In genomic region chr7:101687791-101688182, GRCh38 we compare ENCODE assay signal across 18 cellular contexts. TPM values are rescaled to one million over a fixed set of nuclear protein-coding genes. Genes with fewer than 3 reads are reported as not detected.
DNase-seq lines count a peak whose midpoint lies in the region; ATAC-seq and TF ChIP-seq lines count a peak whose summit lies in the region.
"Had no signal": no experiment of that assay in that cellular context is flagged by ENCODE, and none has a peak within 500 bp of the region (broad histone marks: within the 10 kb centered on the region; RNA-seq: fewer than 3 reads in every experiment).

No MANE protein-coding gene starts in this region.

- H3K9me2 ChIP-seq in MM.1S (replicated peaks; ENCODE audit: insufficient read depth, low read length): no peaks in the 10 kb centered on the region

- peak overlapping the region; percentile 82 for H3K4me2 ChIP-seq in MM.1S (ENCODE audit: low read depth, low read length)

- H3K27me3 ChIP-seq in MM.1S (replicated peaks; ENCODE audit: insufficient read depth, low read length) (no peaks in the 10 kb centered on the region), esophagus muscularis mucosa (peaks cover 0 to 11% (median 0%) of the 10 kb centered on the region in 4 donors), rectal smooth muscle tissue (ENCODE audit: control insufficient read depth, insufficient read depth, low read length) (no peaks in the 10 kb centered on the region)
- H3K27me3 ChIP-seq: transverse colon had no signal

- H3K27ac ChIP-seq in MM.1S (ENCODE audit: low read length) (no peak overlapping the region), esophagus muscularis mucosa (replicated peaks in 1 of 4) (no peak overlapping the region), rectal smooth muscle tissue (ENCODE audit: low read depth, low read length) (no peak overlapping the region)
- H3K27ac ChIP-seq: transverse colon had no signal

- H3K27me3 Mint-ChIP-seq in activated naive CD8-positive, alpha-beta T cell: no peaks in the 10 kb centered on the region
- peaks cover 4% of the 10 kb centered on the region for H3K27me3 Mint-ChIP-seq in activated naive CD8-positive, alpha-beta T cell treated with anti-CD3 and anti-CD28 coated beads, Interleukin-2, amount 50 U/mL, for 24 hours

- H3K9ac ChIP-seq in MM.1S (ENCODE audit: low read length) (peak overlapping the region; percentile 70), rectal smooth muscle tissue (ENCODE audit: low read length) (no peak overlapping the region)

- no peak for TF ChIP-seq EP300 in esophagus muscularis mucosa (IDR thresholded peaks at IDR 0.05)

- H3K27ac Mint-ChIP-seq in activated naive CD8-positive, alpha-beta T cell: peak overlapping the region; percentile 10
- no peak overlapping the region for H3K27ac Mint-ChIP-seq in activated naive CD8-positive, alpha-beta T cell treated with anti-CD3 and anti-CD28 coated beads, Interleukin-2, amount 50 U/mL, for 24 hours
- H3K27ac Mint-ChIP-seq: activated naive CD8-positive, alpha-beta T cell treated with anti-CD3 and anti-CD28 coated beads for 36 hours; activated T-cell treated with anti-CD3 and anti-CD28 coated beads, Interleukin-2, amount 50 U/mL, for 24 hours; endodermal cell had no signal

- H3K4me1 ChIP-seq in MM.1S (ENCODE audit: low read length) (peaks cover 3% of the 10 kb centered on the region; the same call in 1 of the 2 replicates), esophagus muscularis mucosa (peaks cover 10 to 14% (median 13%) of the 10 kb centered on the region in 4 donors), rectal smooth muscle tissue (ENCODE audit: control insufficient read depth, insufficient read depth, low read length) (no peaks in the 10 kb centered on the region)

- H2AFZ ChIP-seq in MM.1S (ENCODE audit: low read length): peak overlapping the region; percentile 96

- TF ChIP-seq CTCF in MM.1S (IDR thresholded peaks at IDR 0.05; ENCODE audit: low read length) (no peak), esophagus muscularis mucosa (IDR thresholded peaks at IDR 0.05) (no peak)

- H4K20me1 ChIP-seq in MM.1S (ENCODE audit: insufficient read depth, low read length): no peaks in the 10 kb centered on the region

- no peak for TF ChIP-seq POLR2A in esophagus muscularis mucosa (IDR thresholded peaks at IDR 0.05; ENCODE audit: low read depth)

- H3K9me3 ChIP-seq in MM.1S (replicated peaks; ENCODE audit: insufficient read depth, low read length) (no peaks in the 10 kb centered on the region), esophagus muscularis mucosa (no peaks in the 10 kb centered on the region)
- H3K9me3 ChIP-seq: transverse colon had no signal

- no peaks in the 10 kb centered on the region for H3K4me1 Mint-ChIP-seq in activated naive CD8-positive, alpha-beta T cell (ENCODE audit: low read depth)
- H3K4me1 Mint-ChIP-seq in activated naive CD8-positive, alpha-beta T cell treated with anti-CD3 and anti-CD28 coated beads, Interleukin-2, amount 50 U/mL, for 24 hours: no peaks in the 10 kb centered on the region

- no peaks in the 10 kb centered on the region for H3F3A ChIP-seq in MM.1S (ENCODE audit: insufficient read depth, low read length)

- 64% methylated on average over 3 of the region's 3 CpGs for WGBS in esophagus muscularis mucosa

- no peaks in the 10 kb centered on the region for H3K79me2 ChIP-seq in MM.1S (ENCODE audit: low read length)

- H3K36me3 Mint-ChIP-seq in activated naive CD8-positive, alpha-beta T cell: no peaks in the 10 kb centered on the region
- H3K36me3 Mint-ChIP-seq in activated naive CD8-positive, alpha-beta T cell treated with anti-CD3 and anti-CD28 coated beads, Interleukin-2, amount 50 U/mL, for 24 hours (ENCODE audit: low read depth): no peaks in the 10 kb centered on the region
- H3K36me3 Mint-ChIP-seq: activated naive CD8-positive, alpha-beta T cell treated with anti-CD3 and anti-CD28 coated beads for 36 hours; CD4-positive, alpha-beta memory T cell had no signal

- no peak overlapping the region for H3K4me3 Mint-ChIP-seq in activated naive CD8-positive, alpha-beta T cell
- H3K4me3 Mint-ChIP-seq in activated naive CD8-positive, alpha-beta T cell treated with anti-CD3 and anti-CD28 coated beads, Interleukin-2, amount 50 U/mL, for 24 hours: no peak overlapping the region
- H3K4me3 Mint-ChIP-seq: activated naive CD8-positive, alpha-beta T cell treated with anti-CD3 and anti-CD28 coated beads for 36 hours; activated T-cell treated with anti-CD3 and anti-CD28 coated beads, Interleukin-2, amount 50 U/mL, for 24 hours; CD4-positive, alpha-beta memory T cell; endodermal cell; neural crest cell had no signal

- H3K36me3 ChIP-seq in MM.1S (replicated peaks; ENCODE audit: insufficient read depth, low read length) (no peaks in the 10 kb centered on the region), esophagus muscularis mucosa (no peaks in the 10 kb centered on the region), rectal smooth muscle tissue (ENCODE audit: control insufficient read depth, insufficient read depth, low read length) (no peaks in the 10 kb centered on the region)
- H3K36me3 ChIP-seq: transverse colon had no signal

- peak overlapping the region; percentile 46 for H3K4me3 ChIP-seq in MM.1S (ENCODE audit: low read length)
- peak overlapping the region in 3 of 4 donors; percentile 37 to 48 (median 38) for H3K4me3 ChIP-seq in esophagus muscularis mucosa
- peak overlapping the region; percentile 42 for H3K4me3 ChIP-seq in rectal smooth muscle tissue (ENCODE audit: low read length)
- H3K4me3 ChIP-seq: lung had no signal

- H3K9me3 Mint-ChIP-seq in activated naive CD8-positive, alpha-beta T cell (ENCODE audit: low read depth): no peaks in the 10 kb centered on the region
- no peaks in the 10 kb centered on the region for H3K9me3 Mint-ChIP-seq in activated naive CD8-positive, alpha-beta T cell treated with anti-CD3 and anti-CD28 coated beads, Interleukin-2, amount 50 U/mL, for 24 hours
- H3K9me3 Mint-ChIP-seq: activated naive CD8-positive, alpha-beta T cell treated with anti-CD3 and anti-CD28 coated beads for 36 hours; activated T-cell treated with anti-CD3 and anti-CD28 coated beads, Interleukin-2, amount 50 U/mL, for 24 hours; endodermal cell; neural crest cell had no signal

- no peak for ATAC-seq in activated naive CD8-positive, alpha-beta T cell treated with anti-CD3 and anti-CD28 coated beads, Interleukin-2, amount 50 U/mL, for 24 hours
- ATAC-seq in HG02798 (IDR thresholded peaks at IDR 0.05; ENCODE audit: poor library complexity, unreplicated experiment) (no peak), HG03457 (IDR thresholded peaks at IDR 0.05; ENCODE audit: unreplicated experiment) (no peak)

- no peak for DNase-seq in activated naive CD8-positive, alpha-beta T cell treated with anti-CD3 and anti-CD28 coated beads, Interleukin-2, amount 50 U/mL, for 24 hours
- DNase-seq in MM.1S (no peak), esophagus muscularis mucosa (ENCODE audit: extremely low spot score) (no peak), iPS-NIHi11 (ENCODE audit: low spot score) (no peak)
- DNase-seq: NCI-H2029 treated with DMSO at 0.1 percent for 48 hours had no signal

- intact Hi-C loops in esophagus muscularis mucosa (cut with DNase I): loop anchor here (2.0 to 5.0 kb wide), 4 partner anchors 127 to 585 kb away; no protein-coding TSS in a partner anchor

RNA-seq across cellular contexts. Expression of gene MYL10, which starts 58.7 kb away (rescaled TPM):
- not detected for total RNA-seq in esophagus muscularis mucosa
- total RNA-seq: activated naive CD8-positive, alpha-beta T cell treated with anti-CD3 and anti-CD28 coated beads for 36 hours; CD4-positive, alpha-beta memory T cell; endodermal cell; frontal cortex; lung; M059J; neural crest cell; transverse colon had no signal
